Comparison of ENCODE assay signal across 1 cellular context in genomic region chr18:62073882-62074281, GRCh38.
TF ChIP-seq lines count a peak whose summit lies in the region.

No MANE protein-coding gene starts in this region.

TF ChIP-seq in GM12878, 131 proteins besides CTCF, POLR2A, EP300 and RAD21 (continued from another document):
- TF ChIP-seq HSF1 (IDR thresholded peaks at IDR 0.05; ENCODE audit: low read depth, low read length) (no peak), REST (IDR thresholded peaks at IDR 0.05; ENCODE audit: low read depth, low read length) (no peak), E2F4 (IDR thresholded peaks at IDR 0.05; ENCODE audit: low read depth, low read length) (no peak), CBX5 (IDR thresholded peaks at IDR 0.05; ENCODE audit: low read depth) (no peak), HCFC1 (IDR thresholded peaks at IDR 0.05; ENCODE audit: low read length) (no peak), NFYA (IDR thresholded peaks at IDR 0.05; ENCODE audit: borderline replicate concordance, low read depth, low read length) (no peak), ASH2L (IDR thresholded peaks at IDR 0.05; ENCODE audit: borderline replicate concordance, low read depth) (no peak), WRNIP1 (IDR thresholded peaks at IDR 0.05; ENCODE audit: borderline replicate concordance, low read depth, low read length) (no peak), SMC3 (IDR thresholded peaks at IDR 0.05; ENCODE audit: borderline replicate concordance, low read length) (no peak), ATF7 (IDR thresholded peaks at IDR 0.05; ENCODE audit: low read depth) (no peak), BRCA1 (IDR thresholded peaks at IDR 0.05; ENCODE audit: low read depth, low read length) (no peak), ZBED1 (IDR thresholded peaks at IDR 0.05; ENCODE audit: borderline replicate concordance) (no peak), NR2C2 (IDR thresholded peaks at IDR 0.05; ENCODE audit: borderline replicate concordance, control insufficient read depth, insufficient read length, low read depth) (no peak)
